Comparison of ENCODE assay signal across 8 cellular contexts in genomic region chr19:57946316-57946715, GRCh38. TPM values are rescaled to one million over a fixed set of nuclear protein-coding genes. Genes with fewer than 3 reads are reported as not detected.
DNase-seq lines count a peak whose midpoint lies in the region; FAIRE-seq and TF ChIP-seq lines count a peak whose summit lies in the region.

No MANE protein-coding gene starts in this region.

- no peak for TF ChIP-seq RAD21 in H1 (IDR thresholded peaks at IDR 0.05 in 1 of 2, conservative IDR thresholded peaks at IDR 0.05 in 1 of 2; ENCODE audit: low read depth in 2 of 2, low read length in 2 of 2)

- TF ChIP-seq EP300 in H1 (IDR thresholded peaks at IDR 0.05; ENCODE audit: borderline replicate concordance in 1 of 2, low read depth in 2 of 2, low read length in 2 of 2) = no peak

- H2AFZ ChIP-seq in H1 (ENCODE audit: low read length) (no peak overlapping the region), neuron (ENCODE audit: low read depth, low read length) (no peak overlapping the region)

- 85% methylated on average over 2 of the region's 2 CpGs; no CpG with 5 or more reads in 1 of the 2 experiments for WGBS in H1 (ENCODE audit: extremely low coverage in 1 of 2, insufficient coverage in 1 of 2, insufficient read length in 1 of 2, insufficient replicate concordance in 2 of 2, low coverage in 1 of 2, low lambda C conversion rate in 2 of 2, missing lambda C conversion rate in 1 of 2), 2 experiments

- no peak overlapping the region for H2AK5ac ChIP-seq in H1 (ENCODE audit: low read depth, low read length)

- no peak overlapping the region for H3K18ac ChIP-seq in H1 (ENCODE audit: extremely low read depth, low read length)

- H3K27ac ChIP-seq in H1 (ENCODE audit: low read depth, low read length) = no peak overlapping the region

- H3K4me1 ChIP-seq in H1 (replicated peaks in 1 of 4; ENCODE audit: control insufficient read depth in 3 of 4, insufficient read depth in 4 of 4, low read length in 3 of 4) (peaks cover 0 to 9% (median 2%) of the 10 kb centered on the region in 4 experiments; a peak in 5 of 7 replicates), neuron (ENCODE audit: insufficient read depth, low read length) (peaks cover 8% of the 10 kb centered on the region)

- no peak overlapping the region for H2BK120ac ChIP-seq in H1 (replicated peaks; ENCODE audit: low read depth, low read length)

- H3K79me2 ChIP-seq in H1 (ENCODE audit: control insufficient read depth in 1 of 2, insufficient read depth in 2 of 2, low read length in 2 of 2) = peaks cover 29 to 57% of the 10 kb centered on the region in 2 experiments

- H2BK20ac ChIP-seq in H1 (ENCODE audit: low read length) = no peak overlapping the region

- no peaks in the 10 kb centered on the region for H3K27me3 ChIP-seq in H1 (replicated peaks in 1 of 4; ENCODE audit: control insufficient read depth in 3 of 4, extremely low read depth in 1 of 4, insufficient read depth in 3 of 4, low read length in 3 of 4)
- no peaks in the 10 kb centered on the region for H3K27me3 ChIP-seq in neuron (ENCODE audit: insufficient read depth, low read length)

- BruUV-seq in Calu3 (replicated peaks; lab: Mats Ljungman, UMichigan) = no TSS peak

- intact Hi-C loops in Calu3 (cut with micrococcal nuclease; ENCODE audit: unreplicated experiment) = no loop called here

- no peak overlapping the region for H2BK12ac ChIP-seq in H1 (ENCODE audit: low read depth, low read length)

- H3K27ac Mint-ChIP-seq in Calu3 (ENCODE audit: unreplicated experiment) = no peak overlapping the region

- FAIRE-seq in H1 (lab: Jason Lieb, UNC) = no peak

- peak overlapping the region in 3 of 4 experiments; percentile 83 to 92 (median 84); a peak in 5 of 7 replicates for H3K9ac ChIP-seq in H1 (replicated peaks in 1 of 4; ENCODE audit: extremely low read depth in 1 of 4, low read depth in 3 of 4, low read length in 3 of 4)

- peaks cover 32% of the 10 kb centered on the region for H3K9me3 Mint-ChIP-seq in Calu3 (ENCODE audit: low read depth, unreplicated experiment)

- DNase-seq in Calu3 (no peak), NB4 (ENCODE audit: low read depth) (peak; percentile 3), H1 (ENCODE audit: low read depth in 1 of 2, low spot score in 2 of 2) (no peak), CD1c-positive myeloid dendritic cell (ENCODE audit: extremely low spot score) (no peak), medulla oblongata (ENCODE audit: extremely low spot score) (no peak), D341Med (ENCODE audit: low spot score) (no peak), anterior cingulate cortex (lab: John Stamatoyannopoulos, UW) (no peak)

- POLR2A ChIA-PET in H1 (lab: Charles Lee; ENCODE audit: partially characterized antibody) = interaction anchor here (1.3 to 2.7 kb wide), 4 partner anchors 10 to 88 kb away, joined by 3 to 14 read pairs (median 6); partner anchors contain the start of genes ZNF417 and ZNF418

- CTCF ChIA-PET in Calu3 (lab: Charles Lee) = no interaction called here
- CTCF ChIA-PET in H1 (lab: Charles Lee; ENCODE audit: partially characterized antibody) = interaction anchor here (1.6 kb wide), 1 partner anchor 43 kb away, joined by 3 read pairs; no protein-coding TSS in a partner anchor

- no peak overlapping the region for H4K5ac ChIP-seq in H1 (ENCODE audit: insufficient read length, low read depth, low read length)

- H3K36me3 ChIP-seq in H1 (ENCODE audit: control insufficient read depth in 2 of 4, insufficient read depth in 4 of 4, low read length in 3 of 4) = peaks cover 14 to 29% (median 23%) of the 10 kb centered on the region in 4 experiments
- peaks cover 31% of the 10 kb centered on the region for H3K36me3 ChIP-seq in neuron (ENCODE audit: insufficient read depth, low read length)

- no peak overlapping the region for H3K4me3 ChIP-seq in NB4 (ENCODE audit: low read depth, low read length)
- H3K4me3 ChIP-seq in H1 (ENCODE audit: extremely low read depth in 1 of 4, insufficient read depth in 2 of 4, low read depth in 3 of 4, low read length in 4 of 4) = peak overlapping the region; percentile 71 to 98 (median 88); a peak in 7 of 8 replicates
- H3K4me3 ChIP-seq in neuron (ENCODE audit: low read length) = peak overlapping the region; percentile 70

- no peak overlapping the region for H3K4ac ChIP-seq in H1 (replicated peaks; ENCODE audit: insufficient read length, low read depth, low read length)

- H3K36me3 Mint-ChIP-seq in Calu3 (ENCODE audit: insufficient read depth, unreplicated experiment) = peaks cover 18% of the 10 kb centered on the region

- no peaks in the 10 kb centered on the region for H3K27me3 Mint-ChIP-seq in Calu3 (ENCODE audit: unreplicated experiment)

- H3K9me3 ChIP-seq in H1 (ENCODE audit: insufficient read depth in 2 of 2, low read depth in 1 of 2, low read length in 1 of 2) (peaks cover 16 to 32% of the 10 kb centered on the region in 2 experiments), neuron (ENCODE audit: low read length) (peaks cover 48% of the 10 kb centered on the region)

- peaks cover 5% of the 10 kb centered on the region; the same call in 1 of the 2 replicates for H3K23me2 ChIP-seq in H1 (ENCODE audit: low read depth, low read length)

- no peak overlapping the region for H3K56ac ChIP-seq in H1 (replicated peaks; ENCODE audit: insufficient read length, low read depth, low read length)

- no peak overlapping the region for H2BK5ac ChIP-seq in H1 (ENCODE audit: low read depth, low read length)

- no peak for TF ChIP-seq CTCF in Calu3 (IDR thresholded peaks at IDR 0.05; ENCODE audit: unreplicated experiment)
- no peak for TF ChIP-seq CTCF in NB4 (IDR thresholded peaks at IDR 0.05; ENCODE audit: low read depth, low read length)
- TF ChIP-seq CTCF in H1 (IDR thresholded peaks at IDR 0.05; ENCODE audit: control extremely low read depth in 1 of 3, insufficient read depth in 1 of 3, low read depth in 1 of 3, low read length in 3 of 3) = no peak

- H3K23ac ChIP-seq in H1 (ENCODE audit: insufficient read length) = no peak overlapping the region

- TF ChIP-seq POLR2A in NB4 (IDR thresholded peaks at IDR 0.05; ENCODE audit: extremely low read depth, insufficient read length) (no peak), H1 (IDR thresholded peaks at IDR 0.05; ENCODE audit: control extremely low read depth in 1 of 2, low read depth in 2 of 2, low read length in 2 of 2) (no peak)

- peaks cover 30% of the 10 kb centered on the region for H3K79me1 ChIP-seq in H1 (ENCODE audit: low read depth, low read length)

- H4K8ac ChIP-seq in H1 (ENCODE audit: extremely low read depth, insufficient read depth, low read length) = no peak overlapping the region

- peaks cover 9% of the 10 kb centered on the region for H3K4me1 Mint-ChIP-seq in Calu3 (ENCODE audit: low read depth, unreplicated experiment)

- H3K14ac ChIP-seq in H1 (ENCODE audit: insufficient read length) = no peak overlapping the region

- peaks cover 0 to 10% of the 10 kb centered on the region in 2 experiments for H4K20me1 ChIP-seq in H1 (replicated peaks in 1 of 2; ENCODE audit: control insufficient read depth in 1 of 2, insufficient read depth in 2 of 2, low read length in 2 of 2)

- no peak overlapping the region for H4K91ac ChIP-seq in H1 (replicated peaks; ENCODE audit: insufficient read length, low read length)

- H3K4me2 ChIP-seq in H1 (ENCODE audit: insufficient read depth in 1 of 2, low read depth in 2 of 2, low read length in 2 of 2) = peak overlapping the region; percentile 98 to 99

- H3K4me3 Mint-ChIP-seq in Calu3 (ENCODE audit: low read depth, unreplicated experiment) = peak overlapping the region; percentile 83

- H2BK15ac ChIP-seq in H1 (ENCODE audit: low read length) = no peak overlapping the region

RNA-seq across cellular contexts. Expression of gene ZNF256, which starts 1.2 kb away (rescaled TPM):
- 7.1 TPM in 2 replicates for total RNA-seq in Calu3 (2022)
- 13.5 and 14.2 TPM in 2 replicates for total RNA-seq in H1 (2021; fragmentation: NEBNext Ultra II Directional; extraction: Animal tissue kit (Norgen Biotek cat#: 25700))
- 5.7 and 6.1 TPM in 2 replicates for polyA plus RNA-seq in H1 (2011; rRNA removed)
- polyA plus RNA-seq in H1 (2011; cell fraction: cytosol; rRNA removed) = 9.8 TPM
- 6.3 TPM for polyA plus RNA-seq in H1 (2011; cell fraction: nucleus; rRNA removed)
- 8.2 to 12.6 TPM (median 9.5 TPM) in 4 replicates for polyA plus RNA-seq in H1 (2012, experiment 1 of 2)
- polyA plus RNA-seq in H1 (2012, experiment 2 of 2) = 1.6 TPM
- polyA plus RNA-seq in H1 (2013, experiment 1 of 2) = 8.8 TPM
- polyA plus RNA-seq in H1 (2013, experiment 2 of 2) = 8.8 TPM
- polyA minus RNA-seq in H1 (2011; rRNA and poly(A)+ RNA removed) = 18.7 and 25.7 TPM in 2 replicates
- 14.4 TPM for polyA minus RNA-seq in H1 (2011; cell fraction: cytosol; rRNA and poly(A)+ RNA removed)
- 15.5 TPM for polyA minus RNA-seq in H1 (2011; cell fraction: nucleus; rRNA and poly(A)+ RNA removed)

RNA-seq across cellular contexts. Expression of gene ZNF418, which starts 11.1 kb away (rescaled TPM):
- 2.1 and 2.3 TPM in 2 replicates for total RNA-seq in Calu3 (2022)
- 18.5 and 18.8 TPM in 2 replicates for total RNA-seq in H1 (2021; fragmentation: NEBNext Ultra II Directional; extraction: Animal tissue kit (Norgen Biotek cat#: 25700))
- polyA plus RNA-seq in H1 (2011; rRNA removed) = 8.1 and 10.5 TPM in 2 replicates
- polyA plus RNA-seq in H1 (2011; cell fraction: cytosol; rRNA removed) = 11.7 TPM
- polyA plus RNA-seq in H1 (2011; cell fraction: nucleus; rRNA removed) = 14.5 TPM
- polyA plus RNA-seq in H1 (2012, experiment 1 of 2) = 10.7 to 18.0 TPM (median 14.1 TPM) in 4 replicates
- 1.3 TPM for polyA plus RNA-seq in H1 (2012, experiment 2 of 2)
- 12.0 TPM for polyA plus RNA-seq in H1 (2013, experiment 1 of 2)
- 11.7 TPM for polyA plus RNA-seq in H1 (2013, experiment 2 of 2)
- 15.6 and 18.7 TPM in 2 replicates for polyA minus RNA-seq in H1 (2011; rRNA and poly(A)+ RNA removed)
- 16.3 TPM for polyA minus RNA-seq in H1 (2011; cell fraction: cytosol; rRNA and poly(A)+ RNA removed)
- polyA minus RNA-seq in H1 (2011; cell fraction: nucleus; rRNA and poly(A)+ RNA removed) = 28.4 TPM

RNA-seq across cellular contexts. Expression of gene C19orf18, which starts 28.0 kb away (rescaled TPM):
- 2.5 and 2.7 TPM in 2 replicates for total RNA-seq in Calu3 (2022)
- total RNA-seq in H1 (2021; fragmentation: NEBNext Ultra II Directional; extraction: Animal tissue kit (Norgen Biotek cat#: 25700)) = 0.98 and 0.99 TPM in 2 replicates
- 0.08 and 0.12 TPM in 2 replicates for polyA plus RNA-seq in H1 (2011; rRNA removed)
- 0.23 TPM for polyA plus RNA-seq in H1 (2011; cell fraction: cytosol; rRNA removed)
- polyA plus RNA-seq in H1 (2011; cell fraction: nucleus; rRNA removed) = 0.17 TPM
- polyA plus RNA-seq in H1 (2012, experiment 1 of 2) = 0.55 to 0.90 TPM (median 0.58 TPM) in 3 of 4 replicates, not detected in the other
- polyA plus RNA-seq in H1 (2012, experiment 2 of 2) = not detected
- polyA plus RNA-seq in H1 (2013, experiment 1 of 2) = 1.3 TPM
- 1.5 TPM for polyA plus RNA-seq in H1 (2013, experiment 2 of 2)
- 0.28 and 0.41 TPM in 2 replicates for polyA minus RNA-seq in H1 (2011; rRNA and poly(A)+ RNA removed)
- polyA minus RNA-seq in H1 (2011; cell fraction: cytosol; rRNA and poly(A)+ RNA removed) = not detected
- polyA minus RNA-seq in H1 (2011; cell fraction: nucleus; rRNA and poly(A)+ RNA removed) = not detected

RNA-seq across cellular contexts. Expression of gene ZNF417, which starts 29.9 kb away (rescaled TPM):
- 14.9 and 17.2 TPM in 2 replicates for total RNA-seq in Calu3 (2022)
- 19.2 and 19.7 TPM in 2 replicates for total RNA-seq in H1 (2021; fragmentation: NEBNext Ultra II Directional; extraction: Animal tissue kit (Norgen Biotek cat#: 25700))
- 4.4 and 5.4 TPM in 2 replicates for polyA plus RNA-seq in H1 (2011; rRNA removed)
- 8.2 TPM for polyA plus RNA-seq in H1 (2011; cell fraction: cytosol; rRNA removed)
- polyA plus RNA-seq in H1 (2011; cell fraction: nucleus; rRNA removed) = 9.6 TPM
- polyA plus RNA-seq in H1 (2012, experiment 1 of 2) = 8.6 to 10.5 TPM (median 10.1 TPM) in 4 replicates
- 0.76 TPM for polyA plus RNA-seq in H1 (2012, experiment 2 of 2)
- 7.0 TPM for polyA plus RNA-seq in H1 (2013, experiment 1 of 2)
- polyA plus RNA-seq in H1 (2013, experiment 2 of 2) = 6.7 TPM
- 16.5 and 19.3 TPM in 2 replicates for polyA minus RNA-seq in H1 (2011; rRNA and poly(A)+ RNA removed)
- polyA minus RNA-seq in H1 (2011; cell fraction: cytosol; rRNA and poly(A)+ RNA removed) = 8.0 TPM
- polyA minus RNA-seq in H1 (2011; cell fraction: nucleus; rRNA and poly(A)+ RNA removed) = 16.1 TPM

RNA-seq across cellular contexts. Expression of gene ZNF606, which starts 56.3 kb away (rescaled TPM):
- 23.5 and 24.8 TPM in 2 replicates for total RNA-seq in Calu3 (2022)
- 17.5 and 19.3 TPM in 2 replicates for total RNA-seq in H1 (2021; fragmentation: NEBNext Ultra II Directional; extraction: Animal tissue kit (Norgen Biotek cat#: 25700))
- 5.2 and 10.2 TPM in 2 replicates for polyA plus RNA-seq in H1 (2011; rRNA removed)
- 12.7 TPM for polyA plus RNA-seq in H1 (2011; cell fraction: cytosol; rRNA removed)
- polyA plus RNA-seq in H1 (2011; cell fraction: nucleus; rRNA removed) = 14.1 TPM
- 8.0 to 10.7 TPM (median 8.2 TPM) in 4 replicates for polyA plus RNA-seq in H1 (2012, experiment 1 of 2)
- 1.0 TPM for polyA plus RNA-seq in H1 (2012, experiment 2 of 2)
- polyA plus RNA-seq in H1 (2013, experiment 1 of 2) = 12.1 TPM
- polyA plus RNA-seq in H1 (2013, experiment 2 of 2) = 10.8 TPM
- polyA minus RNA-seq in H1 (2011; rRNA and poly(A)+ RNA removed) = 11.3 and 11.9 TPM in 2 replicates
- 18.1 TPM for polyA minus RNA-seq in H1 (2011; cell fraction: cytosol; rRNA and poly(A)+ RNA removed)
- 35.9 TPM for polyA minus RNA-seq in H1 (2011; cell fraction: nucleus; rRNA and poly(A)+ RNA removed)
